11 cellular contexts compared by ENCODE assay signal in genomic region chr14:55138091-55138490, GRCh38. TPM values are rescaled to one million over a fixed set of nuclear protein-coding genes. Genes with fewer than 3 reads are reported as not detected.
A peak's percentile ranks its signal among the peaks of the same experiment; 100 is the strongest.
DNase-seq lines count a peak whose midpoint lies in the region; ATAC-seq and TF ChIP-seq lines count a peak whose summit lies in the region.
"Had no signal": no experiment of that assay in that cellular context is flagged by ENCODE, and none has a peak within 500 bp of the region (broad histone marks: within the 10 kb centered on the region; RNA-seq: fewer than 3 reads in every experiment).

No MANE protein-coding gene starts in this region.

- H2BK12ac ChIP-seq in mesenchymal stem cell (ENCODE audit: low read length in 2 of 2): no peak overlapping the region

- no peaks in the 10 kb centered on the region for H3K27me3 Mint-ChIP-seq in activated T-helper 2 cell treated with anti-CD3 and anti-CD28 coated beads, Interferon-gamma antibody, Interleukin-2, Interleukin-4, amounts not matched to agents 10 μg/mL and 5 μg/mL and 100 μg/mL, durations not matched to agents 14 hours and 24 hours and 36 hours (ENCODE audit: low read depth)
- no peaks in the 10 kb centered on the region for H3K27me3 Mint-ChIP-seq in CD4-positive, alpha-beta T cell

- peak overlapping the region; percentile 84 for H3K9ac ChIP-seq in mesenchymal stem cell (ENCODE audit: low read length)
- H3K9ac ChIP-seq: BLaER1 had no signal

- no peak overlapping the region for H3K27ac Mint-ChIP-seq in activated T-helper 2 cell treated with anti-CD3 and anti-CD28 coated beads, Interferon-gamma antibody, Interleukin-2, Interleukin-4, amounts not matched to agents 10 μg/mL and 5 μg/mL and 100 μg/mL, durations not matched to agents 14 hours and 24 hours and 36 hours
- no peak overlapping the region for H3K27ac Mint-ChIP-seq in CD4-positive, alpha-beta T cell

- H2BK5ac ChIP-seq in mesenchymal stem cell (ENCODE audit: low read depth, low read length, poor library complexity, severe bottlenecking): no peak overlapping the region

- no peaks in the 10 kb centered on the region for H3K27me3 ChIP-seq in heart left ventricle
- no peaks in the 10 kb centered on the region for H3K27me3 ChIP-seq in mesenchymal stem cell (ENCODE audit: control insufficient read depth in 1 of 2, insufficient read depth in 1 of 2, low read length in 2 of 2)
- H3K27me3 ChIP-seq in CD4-positive, alpha-beta T cell (ENCODE audit: control insufficient read depth, insufficient read depth, low read length): no peaks in the 10 kb centered on the region
- H3K27me3 ChIP-seq: BLaER1 had no signal

- no peak overlapping the region for H3K4ac ChIP-seq in mesenchymal stem cell (ENCODE audit: low read depth in 1 of 2, low read length in 2 of 2)

- H3K4me3 Mint-ChIP-seq in activated T-helper 2 cell treated with anti-CD3 and anti-CD28 coated beads, Interferon-gamma antibody, Interleukin-2, Interleukin-4, amounts not matched to agents 10 μg/mL and 5 μg/mL and 100 μg/mL, durations not matched to agents 14 hours and 24 hours and 36 hours (ENCODE audit: low read depth): no peak overlapping the region
- no peak overlapping the region for H3K4me3 Mint-ChIP-seq in CD4-positive, alpha-beta T cell

- peaks cover 44% of the 10 kb centered on the region for H3K36me3 Mint-ChIP-seq in activated T-helper 2 cell treated with anti-CD3 and anti-CD28 coated beads, Interferon-gamma antibody, Interleukin-2, Interleukin-4, amounts not matched to agents 10 μg/mL and 5 μg/mL and 100 μg/mL, durations not matched to agents 14 hours and 24 hours and 36 hours (ENCODE audit: low read depth)
- H3K36me3 Mint-ChIP-seq in CD4-positive, alpha-beta T cell (ENCODE audit: low read depth): no peaks in the 10 kb centered on the region

- H3K4me1 ChIP-seq in heart left ventricle: peaks cover 2 to 63% (median 53%) of the 10 kb centered on the region in 12 donors
- H3K4me1 ChIP-seq in mesenchymal stem cell (ENCODE audit: control insufficient read depth, insufficient read depth, low read depth, low read length): peaks cover 4% of the 10 kb centered on the region
- H3K4me1 ChIP-seq: BLaER1 had no signal

- ATAC-seq in heart left ventricle (no peak), Right ventricle myocardium inferior (no peak)
- no peak for ATAC-seq in CD4-positive, alpha-beta T cell (ENCODE audit: poor library complexity)

- intact Hi-C loops in heart left ventricle (cut with DNase I): loop anchor here in 4 of 10 donors (5.0 kb wide), 2 partner anchors 46 to 86 kb away; partner anchors contain the start of gene MAPK1IP1L (in 1 of the 4)
- intact Hi-C loops in Right ventricle myocardium inferior (cut with DNase I): no loop called here
- intact Hi-C loops in activated T-helper 2 cell treated with anti-CD3 and anti-CD28 coated beads, Interferon-gamma antibody, Interleukin-2, Interleukin-4, amounts not matched to agents 10 μg/mL and 5 μg/mL and 100 μg/mL, durations not matched to agents 14 hours and 24 hours and 36 hours (cut with micrococcal nuclease): no loop called here
- intact Hi-C loops in CD4-positive, alpha-beta T cell (cut with DNase I, micrococcal nuclease): no loop called here

- POLR2A ChIA-PET in CD4-positive, alpha-beta T cell (lab: Charles Lee): interaction anchor here (1.3 kb wide), 1 partner anchor 19 kb away, joined by 8 read pairs; no protein-coding TSS in a partner anchor

- in situ Hi-C loops in ACHN (cut with HindIII; ENCODE audit: low pct_ligation_motif_present, low pct_unique_long_range_greater_than_20kb, low sequenced_read_pairs): no loop called here

- H2AK5ac ChIP-seq in mesenchymal stem cell (ENCODE audit: low read length, severe bottlenecking): no peak overlapping the region

- peak overlapping the region; percentile 38 to 86 (median 76) for H3K27ac ChIP-seq in heart left ventricle
- H3K27ac ChIP-seq in caudate nucleus (ENCODE audit: low read depth, low read length): peak overlapping the region; percentile 74
- H3K27ac ChIP-seq in mesenchymal stem cell (ENCODE audit: low read length, poor library complexity, severe bottlenecking): no peak overlapping the region
- no peak overlapping the region for H3K27ac ChIP-seq in CD4-positive, alpha-beta T cell (ENCODE audit: low read depth, low read length)
- H3K27ac ChIP-seq: BLaER1 had no signal

- no peak overlapping the region for H4K91ac ChIP-seq in mesenchymal stem cell (ENCODE audit: low read length)

- no peaks in the 10 kb centered on the region for H3K9me3 ChIP-seq in heart left ventricle
- H3K9me3 ChIP-seq in mesenchymal stem cell (ENCODE audit: control insufficient read depth, low read length): no peaks in the 10 kb centered on the region
- H3K9me3 ChIP-seq in CD4-positive, alpha-beta T cell (ENCODE audit: control insufficient read depth, low read length): no peaks in the 10 kb centered on the region
- H3K9me3 ChIP-seq: BLaER1 had no signal

- TF ChIP-seq POLR2A in heart left ventricle (IDR thresholded peaks at IDR 0.05): no peak

- DNase-seq in heart left ventricle (no peak), Right ventricle myocardium inferior (ENCODE audit: missing footprints) (no peak), caudate nucleus (lab: John Stamatoyannopoulos, UW) (no peak), mesenchymal stem cell (no peak), NCI-H146 treated with DMSO at 0.1 percent for 48 hours (lab: John Stamatoyannopoulos, UW; ENCODE audit: unreplicated experiment) (no peak), ACHN (no peak)
- DNase-seq in activated T-helper 2 cell treated with anti-CD3 and anti-CD28 coated beads, Interferon-gamma antibody, Interleukin-2, Interleukin-4, amounts not matched to agents 10 μg/mL and 5 μg/mL and 100 μg/mL, durations not matched to agents 14 hours and 24 hours and 36 hours (ENCODE audit: low spot score): no peak
- no peak for DNase-seq in CD4-positive, alpha-beta T cell
- DNase-seq: activated naive CD4-positive, alpha-beta T cell; NCI-H1092 had no signal

- no peak overlapping the region for H2AFZ ChIP-seq in mesenchymal stem cell (ENCODE audit: low read depth, low read length)

- no peak overlapping the region for H3K23ac ChIP-seq in mesenchymal stem cell (ENCODE audit: low read length in 2 of 2)

- peak overlapping the region in 7 of 12 donors; percentile 0 to 41 (median 25) for H3K4me3 ChIP-seq in heart left ventricle
- H3K4me3 ChIP-seq in mesenchymal stem cell (ENCODE audit: insufficient read depth in 1 of 2, low read depth in 1 of 2, low read length in 2 of 2): peak overlapping the region in 1 of 2 experiments; percentile 67
- H3K4me3 ChIP-seq: BLaER1 had no signal

- no peak overlapping the region for H4K8ac ChIP-seq in mesenchymal stem cell (ENCODE audit: low read length)

- peaks cover 0 to 69% (median 57%) of the 10 kb centered on the region in 9 donors for H3K36me3 ChIP-seq in heart left ventricle
- peaks cover 13 to 87% of the 10 kb centered on the region in 2 experiments for H3K36me3 ChIP-seq in mesenchymal stem cell (ENCODE audit: control insufficient read depth in 1 of 2, insufficient read depth in 2 of 2, low read depth in 1 of 2, low read length in 2 of 2)

- no peaks in the 10 kb centered on the region for H3K9me3 Mint-ChIP-seq in activated T-helper 2 cell treated with anti-CD3 and anti-CD28 coated beads, Interferon-gamma antibody, Interleukin-2, Interleukin-4, amounts not matched to agents 10 μg/mL and 5 μg/mL and 100 μg/mL, durations not matched to agents 14 hours and 24 hours and 36 hours
- no peaks in the 10 kb centered on the region for H3K9me3 Mint-ChIP-seq in CD4-positive, alpha-beta T cell

- peaks cover 29% of the 10 kb centered on the region for H3K79me1 ChIP-seq in mesenchymal stem cell (replicated peaks; ENCODE audit: low read length, poor library complexity, severe bottlenecking)

- 78 to 88% (median 85%) methylated on average over 3 to 7 of the region's 7 CpGs for WGBS in heart left ventricle, 4 donors
- WGBS in mesenchymal stem cell: 87% methylated on average over 7 of the region's 7 CpGs

- TF ChIP-seq CTCF in heart left ventricle (IDR thresholded peaks at IDR 0.05): peak in 2 of 12 donors; percentile 12 to 27
- no peak for TF ChIP-seq CTCF in CD4-positive, alpha-beta T cell (IDR thresholded peaks at IDR 0.05)

- no peak overlapping the region for H3K4me2 ChIP-seq in mesenchymal stem cell (ENCODE audit: low read length, poor library complexity, severe bottlenecking)
- H3K4me2 ChIP-seq: BLaER1 had no signal

- no peak overlapping the region for H3K18ac ChIP-seq in mesenchymal stem cell (ENCODE audit: low read depth in 1 of 2, low read length in 2 of 2)

- H2BK120ac ChIP-seq in mesenchymal stem cell (ENCODE audit: low read depth, low read length): no peak overlapping the region

- no peak overlapping the region for H3K14ac ChIP-seq in mesenchymal stem cell (ENCODE audit: low read length in 2 of 2)

- CTCF ChIA-PET in CD4-positive, alpha-beta T cell (lab: Charles Lee): no interaction called here

- peaks cover 5% of the 10 kb centered on the region for H3K4me1 Mint-ChIP-seq in activated T-helper 2 cell treated with anti-CD3 and anti-CD28 coated beads, Interferon-gamma antibody, Interleukin-2, Interleukin-4, amounts not matched to agents 10 μg/mL and 5 μg/mL and 100 μg/mL, durations not matched to agents 14 hours and 24 hours and 36 hours (ENCODE audit: low read depth)
- H3K4me1 Mint-ChIP-seq in CD4-positive, alpha-beta T cell (ENCODE audit: low read depth): no peaks in the 10 kb centered on the region

- H2BK15ac ChIP-seq in mesenchymal stem cell (ENCODE audit: low read depth, poor library complexity, severe bottlenecking): peak overlapping the region; percentile 85

RNA-seq across cellular contexts. Expression of gene LGALS3, which starts 9.0 kb away (rescaled TPM):
- total RNA-seq in heart left ventricle: 100 to 1,000 TPM; 143 to 372 (median 197) TPM
- 100 to 1,000 TPM; 272 to 311 TPM for polyA plus RNA-seq in heart left ventricle
- total RNA-seq in Right ventricle myocardium inferior: 265 TPM
- 172 TPM for polyA plus RNA-seq in mesenchymal stem cell (2013, experiment 1 of 2)
- 175 TPM for polyA plus RNA-seq in mesenchymal stem cell (2013, experiment 2 of 2)
- 14.8 and 18.7 TPM in 2 replicates for total RNA-seq in activated T-helper 2 cell treated with anti-CD3 and anti-CD28 coated beads, Interferon-gamma antibody, Interleukin-2, Interleukin-4, amounts not matched to agents 10 μg/mL and 5 μg/mL and 100 μg/mL, durations not matched to agents 14 hours and 24 hours and 36 hours
- 10 to 100 TPM; 11.7 to 12.1 TPM for total RNA-seq in CD4-positive, alpha-beta T cell

RNA-seq across cellular contexts. Expression of gene DLGAP5, which starts 53.3 kb away (rescaled TPM):
- total RNA-seq in heart left ventricle: 10 to 100 TPM in 1 of 9 donors, under 1 TPM in 6, not detected in 2; 0.12 to 11.1 (median 0.65) TPM
- polyA plus RNA-seq in heart left ventricle: under 1 TPM in 1 of 2 donors, not detected in 1; 0.12 TPM
- 0.51 TPM for total RNA-seq in Right ventricle myocardium inferior
- polyA plus RNA-seq in mesenchymal stem cell (2013, experiment 1 of 2): 5.8 TPM
- 5.8 TPM for polyA plus RNA-seq in mesenchymal stem cell (2013, experiment 2 of 2)
- 41.9 and 46.0 TPM in 2 replicates for total RNA-seq in activated T-helper 2 cell treated with anti-CD3 and anti-CD28 coated beads, Interferon-gamma antibody, Interleukin-2, Interleukin-4, amounts not matched to agents 10 μg/mL and 5 μg/mL and 100 μg/mL, durations not matched to agents 14 hours and 24 hours and 36 hours
- under 1 TPM in 1 of 2 experiments, not detected in 1; 0.25 TPM for total RNA-seq in CD4-positive, alpha-beta T cell

Comparison
In these comparisons a context has a peak if more than half of its experiments do, and no peak if none do; other contexts are left out.
1. H3K27ac ChIP-seq: peak in heart left ventricle (12 of 12) and caudate nucleus (single experiment); none in mesenchymal stem cell (single experiment) and CD4-positive, alpha-beta T cell (single experiment).